Comparison of ENCODE assay signal across 2 cellular contexts in the genomic region with DNA sequence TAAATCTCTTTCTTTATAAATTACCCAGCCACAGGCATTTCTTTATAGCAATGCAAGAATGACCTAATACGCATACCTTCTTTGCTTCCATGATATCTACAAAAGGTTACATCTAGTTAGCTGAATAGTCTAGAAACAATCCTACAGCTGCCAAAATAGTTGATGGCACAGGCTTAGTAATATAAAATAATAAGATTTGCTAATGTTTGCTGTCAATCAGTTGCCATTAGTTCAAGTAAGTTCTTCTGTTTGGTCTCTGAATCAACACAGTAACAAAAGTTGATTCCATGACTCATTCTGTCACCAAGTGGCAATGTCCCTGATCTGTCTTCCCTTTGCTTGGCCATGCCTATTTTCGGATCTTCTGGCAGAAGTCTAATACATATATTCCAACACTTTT.
TF ChIP-seq lines count a peak whose summit lies in the region.

No MANE protein-coding gene starts in this region.

TF ChIP-seq in IMR-90, 13 proteins besides CTCF, POLR2A, EP300 and RAD21:
- TF ChIP-seq FOS (IDR thresholded peaks at IDR 0.05; ENCODE audit: low read depth, low read length) (no peak), BHLHE40 (IDR thresholded peaks at IDR 0.05; ENCODE audit: low read depth, low read length) (no peak), NFE2L2 (IDR thresholded peaks at IDR 0.05; ENCODE audit: low read depth, low read length) (no peak), RFX5 (IDR thresholded peaks at IDR 0.05; ENCODE audit: low read depth, low read length) (no peak), MAFK (IDR thresholded peaks at IDR 0.05; ENCODE audit: low read depth, low read length) (no peak), MAZ (IDR thresholded peaks at IDR 0.05; ENCODE audit: borderline replicate concordance, low read depth, low read length) (no peak), MXI1 (IDR thresholded peaks at IDR 0.05; ENCODE audit: borderline replicate concordance, low read depth, low read length) (no peak), SMC3 (IDR thresholded peaks at IDR 0.05; ENCODE audit: low read depth, low read length) (no peak), CEBPB (IDR thresholded peaks at IDR 0.05; ENCODE audit: low read depth, low read length) (no peak), RCOR1 (IDR thresholded peaks at IDR 0.05; ENCODE audit: insufficient replicate concordance, low read length) (no peak), CHD1 (IDR thresholded peaks at IDR 0.05; ENCODE audit: low read depth, low read length) (no peak)
- TF ChIP-seq, protein P1, sequence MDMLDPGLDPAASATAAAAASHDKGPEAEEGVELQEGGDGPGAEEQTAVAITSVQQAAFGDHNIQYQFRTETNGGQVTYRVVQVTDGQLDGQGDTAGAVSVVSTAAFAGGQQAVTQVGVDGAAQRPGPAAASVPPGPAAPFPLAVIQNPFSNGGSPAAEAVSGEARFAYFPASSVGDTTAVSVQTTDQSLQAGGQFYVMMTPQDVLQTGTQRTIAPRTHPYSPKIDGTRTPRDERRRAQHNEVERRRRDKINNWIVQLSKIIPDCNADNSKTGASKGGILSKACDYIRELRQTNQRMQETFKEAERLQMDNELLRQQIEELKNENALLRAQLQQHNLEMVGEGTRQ (IDR thresholded peaks at IDR 0.05; ENCODE audit: low read depth, low read length) = no peak
- TF ChIP-seq, protein P2, sequence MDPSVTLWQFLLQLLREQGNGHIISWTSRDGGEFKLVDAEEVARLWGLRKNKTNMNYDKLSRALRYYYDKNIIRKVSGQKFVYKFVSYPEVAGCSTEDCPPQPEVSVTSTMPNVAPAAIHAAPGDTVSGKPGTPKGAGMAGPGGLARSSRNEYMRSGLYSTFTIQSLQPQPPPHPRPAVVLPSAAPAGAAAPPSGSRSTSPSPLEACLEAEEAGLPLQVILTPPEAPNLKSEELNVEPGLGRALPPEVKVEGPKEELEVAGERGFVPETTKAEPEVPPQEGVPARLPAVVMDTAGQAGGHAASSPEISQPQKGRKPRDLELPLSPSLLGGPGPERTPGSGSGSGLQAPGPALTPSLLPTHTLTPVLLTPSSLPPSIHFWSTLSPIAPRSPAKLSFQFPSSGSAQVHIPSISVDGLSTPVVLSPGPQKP (IDR thresholded peaks at IDR 0.05; ENCODE audit: borderline replicate concordance, low read depth, low read length) = no peak
TF ChIP-seq in IMR-90: peak in this region for 0.

TF ChIP-seq in endothelial cell of umbilical vein, 7 proteins besides CTCF, POLR2A, EP300 and RAD21:
- TF ChIP-seq, protein P3, sequence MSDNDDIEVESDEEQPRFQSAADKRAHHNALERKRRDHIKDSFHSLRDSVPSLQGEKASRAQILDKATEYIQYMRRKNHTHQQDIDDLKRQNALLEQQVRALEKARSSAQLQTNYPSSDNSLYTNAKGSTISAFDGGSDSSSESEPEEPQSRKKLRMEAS (IDR thresholded peaks at IDR 0.05; ENCODE audit: insufficient read depth, insufficient read length) = no peak
- TF ChIP-seq POLR2AphosphoS5 (IDR thresholded peaks at IDR 0.05; ENCODE audit: insufficient read depth, low read depth, low read length) = no peak
